ENCODE assay signal across 12 cellular contexts in the genomic region with DNA sequence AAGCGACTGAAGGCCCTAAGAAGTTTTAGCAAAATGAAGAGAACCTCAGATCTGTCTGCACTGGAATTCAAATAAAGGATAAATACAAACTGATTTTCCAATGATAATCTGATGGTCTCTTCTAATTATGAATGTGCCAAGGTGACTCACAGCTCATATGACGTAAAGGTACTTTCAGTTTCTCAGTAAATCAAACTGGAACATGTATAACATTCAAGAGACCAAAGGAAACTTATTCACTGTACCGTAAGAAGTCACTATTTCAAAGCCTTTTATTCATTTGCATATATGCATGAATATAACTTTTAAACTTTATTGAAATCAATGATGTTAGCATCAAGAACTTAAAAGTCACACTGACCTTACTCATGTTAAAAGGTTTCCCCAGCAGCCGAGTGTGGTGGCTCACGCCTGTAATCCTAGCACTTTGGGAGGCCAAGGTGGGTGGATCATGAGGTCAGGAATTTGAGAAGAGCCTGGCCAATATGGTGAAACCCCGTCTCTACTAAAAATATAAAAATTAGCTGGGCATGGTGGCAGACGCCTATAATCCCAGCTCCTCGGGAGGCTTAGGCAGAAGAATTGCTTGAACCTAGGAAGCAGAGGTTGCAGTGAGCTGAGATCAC. TPM values are rescaled to one million over a fixed set of nuclear protein-coding genes. Genes with fewer than 3 reads are reported as not detected.
DNase-seq lines count a peak whose midpoint lies in the region; ATAC-seq and TF ChIP-seq lines count a peak whose summit lies in the region.
"Had no signal": no experiment of that assay in that cellular context is flagged by ENCODE, and none has a peak within 500 bp of the region (broad histone marks: within the 10 kb centered on the region; RNA-seq: fewer than 3 reads in every experiment).

No MANE protein-coding gene starts in this region.

- peaks cover 15% of the 10 kb centered on the region for H3K4me1 Mint-ChIP-seq in T-helper 1 cell treated with Interleukin-12 subunit alpha and Interleukin-12 subunit beta and Interleukin-4 antibody, amounts not matched to agents 30 μg/mL and 1 μg/mL, for 36 hours (ENCODE audit: low read depth)
- H3K4me1 Mint-ChIP-seq in nephron progenitor cell = no peaks in the 10 kb centered on the region

- peak overlapping the region in 1 of 4 donors; percentile 3 for H3K4me3 ChIP-seq in adrenal gland

- no peak for TF ChIP-seq POLR2A in adrenal gland (IDR thresholded peaks at IDR 0.05)

- 68 to 71% (median 70%) methylated on average over 8 of the region's 8 CpGs for WGBS in adrenal gland, 4 donors

- peak; percentile 24 for DNase-seq in GM10248 (ENCODE audit: extremely low spot score)
- DNase-seq in adrenal gland = peak in 2 of 7 donors; percentile 29 to 37
- DNase-seq in nephron progenitor cell = no peak
- DNase-seq in middle frontal gyrus (ENCODE audit: extremely low spot score, low spot score) = no peak
- DNase-seq in GM19240 (ENCODE audit: insufficient read length, low spot score) = no peak
- DNase-seq: NCI-H1417, NCI-H524 treated with DMSO at 0.1 percent for 48 hours, occipital lobe had no signal

- peak overlapping the region; percentile 6 for H3K27ac Mint-ChIP-seq in T-helper 1 cell treated with Interleukin-12 subunit alpha and Interleukin-12 subunit beta and Interleukin-4 antibody, amounts not matched to agents 30 μg/mL and 1 μg/mL, for 36 hours
- peak overlapping the region; percentile 2 for H3K27ac Mint-ChIP-seq in nephron progenitor cell

- H3K9me3 Mint-ChIP-seq in T-helper 1 cell treated with Interleukin-12 subunit alpha and Interleukin-12 subunit beta and Interleukin-4 antibody, amounts not matched to agents 30 μg/mL and 1 μg/mL, for 36 hours = no peaks in the 10 kb centered on the region
- H3K9me3 Mint-ChIP-seq in nephron progenitor cell = no peaks in the 10 kb centered on the region

- H3K36me3 ChIP-seq in adrenal gland (replicated peaks in 1 of 2) = peaks cover 0 to 22% of the 10 kb centered on the region in 2 donors

- H3K27me3 ChIP-seq in adrenal gland = no peaks in the 10 kb centered on the region

- TF ChIP-seq CTCF in GM10248 (IDR thresholded peaks at IDR 0.05; ENCODE audit: control extremely low read depth, extremely low read depth, low read depth, missing control alignments) = no peak
- no peak for TF ChIP-seq CTCF in adrenal gland (IDR thresholded peaks at IDR 0.05)
- TF ChIP-seq CTCF in nephron progenitor cell (IDR thresholded peaks at IDR 0.05) = no peak

- POLR2A ChIA-PET in GM10248 (lab: Yijun Ruan, JAX) = no interaction called here

- peak overlapping the region; percentile 60 to 84 (median 63) for H3K27ac ChIP-seq in adrenal gland

- peak overlapping the region; percentile 6 for H3K4me3 Mint-ChIP-seq in T-helper 1 cell treated with Interleukin-12 subunit alpha and Interleukin-12 subunit beta and Interleukin-4 antibody, amounts not matched to agents 30 μg/mL and 1 μg/mL, for 36 hours
- no peak overlapping the region for H3K4me3 Mint-ChIP-seq in nephron progenitor cell

- no peak for ATAC-seq in HG02642 (IDR thresholded peaks at IDR 0.05; ENCODE audit: poor library complexity, unreplicated experiment)
- no peak for ATAC-seq in HG02981 (IDR thresholded peaks at IDR 0.05; ENCODE audit: unreplicated experiment)
- ATAC-seq: Right ventricle myocardium inferior had no signal

- intact Hi-C loops in adrenal gland (cut with DNase I) = no loop called here

- no peaks in the 10 kb centered on the region for H3K9me3 ChIP-seq in adrenal gland (replicated peaks in 1 of 3)

- H3K27me3 Mint-ChIP-seq in T-helper 1 cell treated with Interleukin-12 subunit alpha and Interleukin-12 subunit beta and Interleukin-4 antibody, amounts not matched to agents 30 μg/mL and 1 μg/mL, for 36 hours (ENCODE audit: low read depth) = no peaks in the 10 kb centered on the region
- H3K27me3 Mint-ChIP-seq in nephron progenitor cell (ENCODE audit: low read depth, poor library complexity) = no peaks in the 10 kb centered on the region

- peaks cover 15 to 24% of the 10 kb centered on the region in 2 donors for H3K4me1 ChIP-seq in adrenal gland (replicated peaks in 1 of 2)

- CTCF ChIA-PET in GM10248 (lab: Yijun Ruan, JAX) = interaction anchor here (1.2 to 2.2 kb wide), 4 partner anchors 10 to 150 kb away, joined by 3 to 12 read pairs (median 6); no protein-coding TSS in a partner anchor

- peaks cover 23% of the 10 kb centered on the region for H3K36me3 Mint-ChIP-seq in T-helper 1 cell treated with Interleukin-12 subunit alpha and Interleukin-12 subunit beta and Interleukin-4 antibody, amounts not matched to agents 30 μg/mL and 1 μg/mL, for 36 hours (ENCODE audit: low read depth)
- H3K36me3 Mint-ChIP-seq in nephron progenitor cell (ENCODE audit: low read depth) = peaks cover 79% of the 10 kb centered on the region

RNA-seq across cellular contexts. Expression of a gene that starts 52.2 kb away (rescaled TPM):
- total RNA-seq in adrenal gland = 100 to 1,000 TPM in 1 of 8 donors, 10 to 100 TPM in 7; 31.0 to 241 (median 63.1) TPM
- 10 to 100 TPM; 41.5 to 60.7 (median 56.7) TPM for polyA plus RNA-seq in adrenal gland
